Comparison of ENCODE assay signal across 1 cellular context in the genomic region with DNA sequence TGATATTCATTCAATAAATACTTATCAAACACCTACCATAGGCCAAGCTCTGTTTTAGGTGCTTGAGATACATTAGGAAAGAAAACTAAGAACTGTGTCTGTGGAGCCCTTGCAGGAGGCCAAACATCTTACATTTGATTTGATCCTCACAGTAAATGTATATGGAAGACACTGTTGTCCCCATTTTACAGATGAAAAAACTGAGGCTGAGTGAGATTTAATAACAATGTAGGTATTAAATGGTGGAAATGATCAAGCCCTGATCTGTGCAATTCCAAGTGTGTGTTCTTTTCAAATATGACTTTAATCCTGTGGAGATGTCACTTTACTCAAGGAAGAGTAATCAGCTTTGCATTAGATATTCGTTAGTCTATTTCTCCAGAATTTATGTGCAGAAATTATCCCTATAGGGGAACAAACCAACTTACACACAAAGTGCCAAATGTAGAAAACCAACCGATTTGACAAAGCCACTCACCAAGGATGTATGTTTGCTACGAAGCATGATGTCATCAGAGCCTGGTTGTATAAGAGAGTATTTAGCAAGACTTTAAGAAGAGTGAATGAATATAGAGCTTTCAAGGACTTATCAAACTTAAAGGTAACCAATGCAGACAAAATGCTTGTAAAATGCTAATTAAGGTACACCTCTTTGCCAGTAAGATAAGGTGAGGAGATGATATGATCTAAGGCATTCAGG.
TF ChIP-seq lines count a peak whose summit lies in the region.

No MANE protein-coding gene starts in this region.

TF ChIP-seq in HEK293, 187 proteins besides CTCF, POLR2A, EP300 and RAD21 (continued from another document):
- TF ChIP-seq, protein P1, sequence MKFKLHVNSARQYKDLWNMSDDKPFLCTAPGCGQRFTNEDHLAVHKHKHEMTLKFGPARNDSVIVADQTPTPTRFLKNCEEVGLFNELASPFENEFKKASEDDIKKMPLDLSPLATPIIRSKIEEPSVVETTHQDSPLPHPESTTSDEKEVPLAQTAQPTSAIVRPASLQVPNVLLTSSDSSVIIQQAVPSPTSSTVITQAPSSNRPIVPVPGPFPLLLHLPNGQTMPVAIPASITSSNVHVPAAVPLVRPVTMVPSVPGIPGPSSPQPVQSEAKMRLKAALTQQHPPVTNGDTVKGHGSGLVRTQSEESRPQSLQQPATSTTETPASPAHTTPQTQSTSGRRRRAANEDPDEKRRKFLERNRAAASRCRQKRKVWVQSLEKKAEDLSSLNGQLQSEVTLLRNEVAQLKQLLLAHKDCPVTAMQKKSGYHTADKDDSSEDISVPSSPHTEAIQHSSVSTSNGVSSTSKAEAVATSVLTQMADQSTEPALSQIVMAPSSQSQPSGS (tag by site-specific recombination; IDR thresholded peaks at IDR 0.05; ENCODE audit: low read depth), result peak; percentile 51; the same call in 1 of the 2 replicates
- no peak for TF ChIP-seq ZNF473 (tag by site-specific recombination; IDR thresholded peaks at IDR 0.05)
- TF ChIP-seq ZNF16 (tag by site-specific recombination; IDR thresholded peaks at IDR 0.05; ENCODE audit: low read depth), result no peak
